ENCODE assay signal across 27 cellular contexts in genomic region chr3:126768903-126769302, GRCh38.
"Had no signal": no experiment of that assay in that cellular context is flagged by ENCODE, and none has a peak within 500 bp of the region (broad histone marks: within the 10 kb centered on the region; RNA-seq: fewer than 3 reads in every experiment).

No MANE protein-coding gene starts in this region.

- H3K27me3 ChIP-seq: stomach, suprapubic skin, testis, thyroid gland, tibial artery, tibial nerve, transverse colon, upper lobe of left lung, upper lobe of right lung, uterus, vagina had no signal

- H3K36me3 ChIP-seq: suprapubic skin, thoracic aorta, thyroid gland, transverse colon, upper lobe of right lung, uterus, vagina had no signal

- ATAC-seq: stimulated activated effector memory CD8-positive, alpha-beta T cell treated with anti-CD3 and anti-CD28 coated beads, Interleukin-12 subunit alpha, Interleukin-12 subunit beta, amount 100 ng/mL, for 72 hours; stimulated activated memory B cell treated with anti-CD40 and anti-IgM and Interleukin-4, amounts not matched to agents 10 μg/mL and 1 μg/mL and 100 μg/mL, for 72 hours; stimulated activated naive B cell treated with anti-CD40 and anti-IgM and Interleukin-4, amounts not matched to agents 10 μg/mL and 1 μg/mL and 100 μg/mL, for 72 hours; stimulated activated naive CD8-positive, alpha-beta T cell treated with anti-CD3 and anti-CD28 coated beads, Interleukin-15, amount 100 ng/mL, for 72 hours; stimulated activated naive CD8-positive, alpha-beta T cell treated with anti-CD3 and anti-CD28 coated beads, Interleukin-15, Interleukin-2, amounts not matched to agents 100 U/mL and 50 U/mL, for 24 hours; upper lobe of right lung had no signal

- H3K9me3 ChIP-seq: suprapubic skin, testis, thoracic aorta, thyroid gland, tibial artery, transverse colon, upper lobe of left lung, upper lobe of right lung, uterus, vagina had no signal

- DNase-seq: stimulated activated CD4-positive, alpha-beta T cell treated with anti-CD3 and anti-CD28 coated beads, Interleukin-2, amount 100 ng/mL, for 48 hours; stimulated activated CD4-positive, alpha-beta T cell treated with anti-CD3 and anti-CD28 coated beads, Interleukin-4, amount 100 ng/mL, for 1 hour; stimulated activated CD4-positive, alpha-beta T cell treated with anti-CD3 and anti-CD28 coated beads, Interleukin-4, amount 100 ng/mL, for 24 hours; stimulated activated CD4-positive, alpha-beta T cell treated with anti-CD3 and anti-CD28 coated beads, Interleukin-4, amount 100 ng/mL, for 4 hours; stimulated activated CD8-positive, alpha-beta memory T cell treated with anti-CD3 and anti-CD28 coated beads, Interleukin-4, amount 100 ng/mL, for 48 hours; stimulated activated naive B cell treated with anti-CD40 and anti-IgM and Interleukin-4, amounts not matched to agents 10 μg/mL and 1 μg/mL and 100 μg/mL, for 72 hours; stimulated activated naive CD4-positive, alpha-beta T cell; stimulated activated naive CD4-positive, alpha-beta T cell treated with Interleukin-2 at 50 U/mL for 16 hours; stimulated activated naive CD8-positive, alpha-beta T cell treated with anti-CD3 and anti-CD28 coated beads, Interleukin-15, amount 100 ng/mL, for 72 hours; stimulated activated naive CD8-positive, alpha-beta T cell treated with anti-CD3 and anti-CD28 coated beads, Interleukin-15, Interleukin-2, amounts not matched to agents 100 U/mL and 50 U/mL, for 24 hours; stomach; substantia nigra; testis; thyroid gland; tibial artery; transverse colon; trophoblast cell; upper lobe of left lung; upper lobe of right lung; uterus had no signal

- FAIRE-seq: urothelium cell line had no signal

- H3K27ac ChIP-seq: stomach, suprapubic skin, testis, thoracic aorta, thyroid gland, tibial artery, tibial nerve, transverse colon, upper lobe of left lung, upper lobe of right lung, uterus, vagina had no signal

- H3K4me3 ChIP-seq: stomach, suprapubic skin, testis, thoracic aorta, thyroid gland, tibial artery, tibial nerve, transverse colon, upper lobe of left lung, upper lobe of right lung, uterus, vagina had no signal

- H3K4me1 ChIP-seq: stomach, suprapubic skin, testis, thyroid gland, tibial artery, tibial nerve, transverse colon, upper lobe of left lung, upper lobe of right lung, uterus, vagina had no signal
